Comparison of ENCODE assay signal across 8 cellular contexts in genomic region chr6:89311853-89312531, GRCh38. TPM values are rescaled to one million over a fixed set of nuclear protein-coding genes. Genes with fewer than 3 reads are reported as not detected.
DNase-seq lines count a peak whose midpoint lies in the region; ATAC-seq, FAIRE-seq and TF ChIP-seq lines count a peak whose summit lies in the region.

No MANE protein-coding gene starts in this region.

- peak overlapping the region; percentile 35 for H3K4me2 ChIP-seq in neural progenitor cell

- H2AFZ ChIP-seq in neural progenitor cell (replicated peaks): peak overlapping the region; percentile 89

- H3K79me2 ChIP-seq in neural progenitor cell (ENCODE audit: low read depth): no peaks in the 10 kb centered on the region

- peaks cover 6% of the 10 kb centered on the region for H3K36me3 Mint-ChIP-seq in neural progenitor cell
- peaks cover 11% of the 10 kb centered on the region for H3K36me3 Mint-ChIP-seq in activated T-cell treated with anti-CD3 and anti-CD28 coated beads, Interleukin-2, amount 50 U/mL, for 24 hours (ENCODE audit: low read depth)

- TF ChIP-seq POLR2A in H54 (IDR thresholded peaks at IDR 0.05; ENCODE audit: low read depth, low read length): no peak

- H3K4me1 ChIP-seq in neural progenitor cell: peaks cover 14% of the 10 kb centered on the region

- peaks cover 35% of the 10 kb centered on the region for H3K4me1 Mint-ChIP-seq in neural progenitor cell
- H3K4me1 Mint-ChIP-seq in activated T-cell treated with anti-CD3 and anti-CD28 coated beads, Interleukin-2, amount 50 U/mL, for 24 hours (ENCODE audit: low read depth): no peaks in the 10 kb centered on the region

- H3K4me3 Mint-ChIP-seq in neural progenitor cell: peak overlapping the region; percentile 38
- H3K4me3 Mint-ChIP-seq in activated T-cell treated with anti-CD3 and anti-CD28 coated beads, Interleukin-2, amount 50 U/mL, for 24 hours: no peak overlapping the region

- in situ Hi-C loops in GM13976 (cut with MboI; ENCODE audit: low sequenced_read_pairs, unreplicated experiment): no loop called here

- DNase-seq in H54 (ENCODE audit: insufficient read length, low spot score) (peak; percentile 23), SK-N-MC (ENCODE audit: low read depth, low spot score) (no peak), fibroblast of villous mesenchyme (ENCODE audit: low read depth) (peak; percentile 45), neural progenitor cell (ENCODE audit: low spot score) (peak; percentile 83), GM13976 (ENCODE audit: low spot score) (no peak), GOT3 (lab: John Stamatoyannopoulos, UW) (no peak)
- DNase-seq in activated T-cell treated with anti-CD3 and anti-CD28 coated beads, Interleukin-2, amount 50 U/mL, for 24 hours: no peak

- H3F3A ChIP-seq in neural progenitor cell (ENCODE audit: low read depth): peaks cover 10% of the 10 kb centered on the region

- H3K9me3 ChIP-seq in SK-N-MC (ENCODE audit: low read depth, low read length) (no peaks in the 10 kb centered on the region), neural progenitor cell (ENCODE audit: low read depth) (no peaks in the 10 kb centered on the region)

- FAIRE-seq in H54 (lab: Jason Lieb, UNC): peak; percentile 83

- ATAC-seq in HG03139 (IDR thresholded peaks at IDR 0.05; ENCODE audit: unreplicated experiment): no peak

- H3K4me3 ChIP-seq in SK-N-MC: no peak overlapping the region
- H3K4me3 ChIP-seq in fibroblast of villous mesenchyme (ENCODE audit: low read depth, low read length): no peak overlapping the region
- no peak overlapping the region for H3K4me3 ChIP-seq in neural progenitor cell

- H3K27ac ChIP-seq in SK-N-MC: 0 out of 2 replicates have a peak overlapping the region, but pooled peaks have one; percentile 86
- H3K27ac ChIP-seq in neural progenitor cell: no peak overlapping the region

- H3K9me3 Mint-ChIP-seq in neural progenitor cell: peaks cover 2% of the 10 kb centered on the region
- no peaks in the 10 kb centered on the region for H3K9me3 Mint-ChIP-seq in activated T-cell treated with anti-CD3 and anti-CD28 coated beads, Interleukin-2, amount 50 U/mL, for 24 hours

- no peaks in the 10 kb centered on the region for H3K27me3 ChIP-seq in neural progenitor cell

- H3K9ac ChIP-seq in SK-N-MC (ENCODE audit: insufficient read length) (no peak overlapping the region), neural progenitor cell (no peak overlapping the region)

- TF ChIP-seq CTCF in fibroblast of villous mesenchyme (IDR thresholded peaks at IDR 0.05; ENCODE audit: insufficient read depth, low read depth, low read length) (peak; percentile 58), neural progenitor cell (IDR thresholded peaks at IDR 0.05) (peak; percentile 78), GM13976 (IDR thresholded peaks at IDR 0.05; ENCODE audit: borderline replicate concordance, control extremely low read depth, extremely low read depth, insufficient read depth, missing control alignments) (no peak)

- peak overlapping the region; percentile 64 for H3K27ac Mint-ChIP-seq in neural progenitor cell
- H3K27ac Mint-ChIP-seq in activated T-cell treated with anti-CD3 and anti-CD28 coated beads, Interleukin-2, amount 50 U/mL, for 24 hours: no peak overlapping the region

- H4K20me1 ChIP-seq in neural progenitor cell (ENCODE audit: low read depth): no peaks in the 10 kb centered on the region

- H3K36me3 ChIP-seq in SK-N-MC (ENCODE audit: insufficient read depth, low read length): no peaks in the 10 kb centered on the region
- H3K36me3 ChIP-seq in neural progenitor cell: no peaks in the 10 kb centered on the region

- peaks cover 7% of the 10 kb centered on the region for H3K27me3 Mint-ChIP-seq in neural progenitor cell (ENCODE audit: insufficient read depth, low read depth)
- H3K27me3 Mint-ChIP-seq in activated T-cell treated with anti-CD3 and anti-CD28 coated beads, Interleukin-2, amount 50 U/mL, for 24 hours: no peaks in the 10 kb centered on the region

RNA-seq across cellular contexts. Expression of gene GABRR2, which starts 3.1 kb away (rescaled TPM):
- total RNA-seq in fibroblast of villous mesenchyme: under 0.01 and 0.32 TPM in 2 replicates
- 0.28 TPM in 1 of 2 replicates, not detected in the other for total RNA-seq in neural progenitor cell (ENCODE audit: low replicate concordance)

RNA-seq across cellular contexts. Expression of gene UBE2J1, which starts 40.5 kb away (rescaled TPM):
- total RNA-seq in fibroblast of villous mesenchyme (47.7 and 54.4 TPM in 2 replicates), neural progenitor cell (ENCODE audit: low replicate concordance) (27.4 and 43.0 TPM in 2 replicates)

Comparison
In these comparisons a context has a peak if more than half of its experiments do, and no peak if none do; other contexts are left out.
1. DNase-seq: peak in H54 (single experiment), fibroblast of villous mesenchyme (single experiment) and neural progenitor cell (single experiment); none in SK-N-MC (single experiment), GM13976 (single experiment), GOT3 (single experiment) and activated T-cell treated with anti-CD3 and anti-CD28 coated beads, Interleukin-2, amount 50 U/mL, for 24 hours (single experiment).